In the genomic region with DNA sequence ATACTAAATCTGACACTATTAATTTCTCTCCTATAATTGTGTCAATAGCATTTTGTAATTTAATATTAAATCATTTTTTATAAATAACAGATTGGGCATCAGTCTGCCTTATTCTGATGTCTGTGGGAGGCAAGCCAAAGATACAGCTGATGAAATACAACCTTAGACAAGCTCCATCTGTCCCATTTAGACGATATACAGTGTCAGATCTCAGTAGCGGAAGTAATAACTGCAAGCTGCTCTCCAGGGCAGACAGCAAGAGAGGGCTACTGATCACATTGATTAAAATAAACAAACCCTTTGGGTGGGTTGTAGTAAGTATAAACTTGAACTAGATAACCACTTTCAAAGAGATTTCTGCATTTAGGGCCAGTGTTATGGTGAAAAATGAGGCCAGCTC, we compare ENCODE assay signal across 16 cellular contexts.
"Had no signal": no experiment of that assay in that cellular context is flagged by ENCODE, and none has a peak within 500 bp of the region (broad histone marks: within the 10 kb centered on the region; RNA-seq: fewer than 3 reads in every experiment).

No MANE protein-coding gene starts in this region.

- ATAC-seq: activated CD4-positive, alpha-beta T cell treated with anti-CD3 and anti-CD28 coated beads for 36 hours; left lobe of liver; mucosa of descending colon; naive thymus-derived CD4-positive, alpha-beta T cell; pancreas had no signal

- H3K9me3 ChIP-seq: mucosa of descending colon, pancreas, sigmoid colon had no signal

- H3K4me1 ChIP-seq: adrenal gland, pancreas, sigmoid colon had no signal

- H3K36me3 ChIP-seq: adrenal gland, cardiac muscle cell, pancreas, sigmoid colon had no signal

- H3K27me3 Mint-ChIP-seq: activated CD4-positive, alpha-beta memory T cell treated with anti-CD3 and anti-CD28 coated beads, Interleukin-2, amount 10 ng/mL, durations not matched to agents 7 days and 5 days; activated CD4-positive, alpha-beta T cell treated with anti-CD3 and anti-CD28 coated beads for 36 hours; activated naive CD4-positive, alpha-beta T cell treated with anti-CD3 and anti-CD28 coated beads, Interleukin-2, amount 50 U/mL, for 24 hours; naive thymus-derived CD4-positive, alpha-beta T cell had no signal

- H3K27me3 ChIP-seq: adrenal gland, cardiac muscle cell, hepatocyte, pancreas, sigmoid colon had no signal

- H3K4me3 ChIP-seq: adrenal gland, cardiac muscle cell, hepatocyte, mucosa of descending colon, pancreas, sigmoid colon had no signal

- H3K36me3 Mint-ChIP-seq: activated naive CD4-positive, alpha-beta T cell treated with anti-CD3 and anti-CD28 coated beads, Interleukin-2, amount 50 U/mL, for 24 hours; naive thymus-derived CD4-positive, alpha-beta T cell had no signal

- H3K27ac ChIP-seq: adrenal gland, cardiac muscle cell, hepatocyte, pancreas, sigmoid colon, VCaP had no signal

- DNase-seq: activated CD4-positive, alpha-beta memory T cell treated with anti-CD3 and anti-CD28 coated beads, Interleukin-2, amount 10 ng/mL, durations not matched to agents 7 days and 5 days; activated CD4-positive, alpha-beta T cell treated with anti-CD3 and anti-CD28 coated beads for 36 hours; activated effector memory CD4-positive, alpha-beta T cell treated with anti-CD3 and anti-CD28 coated beads, Interleukin-2, amount 50 U/mL, for 16 hours; activated T-cell treated with anti-CD3 and anti-CD28 coated beads, Interleukin-2, amount 50 U/mL, for 48 hours; adrenal gland; islet precursor cell; mucosa of descending colon; naive thymus-derived CD4-positive, alpha-beta T cell; pancreas; sigmoid colon; stimulated activated CD4-positive, alpha-beta T cell treated with anti-CD3 and anti-CD28 coated beads, Interleukin-1b, Interleukin-23, amount 100 ng/mL, for 48 hours had no signal

- H3K27ac Mint-ChIP-seq: activated CD4-positive, alpha-beta memory T cell treated with anti-CD3 and anti-CD28 coated beads, Interleukin-2, amount 10 ng/mL, durations not matched to agents 7 days and 5 days; activated CD4-positive, alpha-beta T cell treated with anti-CD3 and anti-CD28 coated beads for 36 hours; activated naive CD4-positive, alpha-beta T cell treated with anti-CD3 and anti-CD28 coated beads, Interleukin-2, amount 50 U/mL, for 24 hours; naive thymus-derived CD4-positive, alpha-beta T cell had no signal

- H3K4me1 Mint-ChIP-seq: activated CD4-positive, alpha-beta memory T cell treated with anti-CD3 and anti-CD28 coated beads, Interleukin-2, amount 10 ng/mL, durations not matched to agents 7 days and 5 days; activated CD4-positive, alpha-beta T cell treated with anti-CD3 and anti-CD28 coated beads for 36 hours; activated naive CD4-positive, alpha-beta T cell treated with anti-CD3 and anti-CD28 coated beads, Interleukin-2, amount 50 U/mL, for 24 hours; naive thymus-derived CD4-positive, alpha-beta T cell had no signal

- H3K4me3 Mint-ChIP-seq: activated CD4-positive, alpha-beta memory T cell treated with anti-CD3 and anti-CD28 coated beads, Interleukin-2, amount 10 ng/mL, durations not matched to agents 7 days and 5 days; activated CD4-positive, alpha-beta T cell treated with anti-CD3 and anti-CD28 coated beads for 36 hours; activated naive CD4-positive, alpha-beta T cell treated with anti-CD3 and anti-CD28 coated beads, Interleukin-2, amount 50 U/mL, for 24 hours; naive thymus-derived CD4-positive, alpha-beta T cell had no signal
